Comparison of ENCODE assay signal across 15 cellular contexts in the genomic region with DNA sequence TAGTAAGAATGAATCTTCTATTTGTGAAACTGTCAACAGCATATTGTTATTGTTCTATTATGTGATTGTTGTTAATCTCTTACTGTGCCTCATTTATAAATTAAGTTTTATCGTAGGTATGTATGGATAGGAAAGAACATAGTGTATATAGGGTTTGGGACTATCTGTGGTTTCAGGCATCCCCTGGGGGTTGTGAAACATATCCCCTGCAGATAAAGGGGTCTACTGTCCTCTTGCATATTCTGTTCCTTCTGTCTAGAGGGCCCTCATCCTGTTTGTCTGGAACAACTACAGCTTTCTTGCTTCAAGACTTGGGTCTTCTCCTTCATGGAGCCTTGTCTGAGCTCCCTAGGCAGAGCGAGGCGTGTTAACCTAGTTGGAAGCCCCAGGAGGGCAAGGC.
DNase-seq lines count a peak whose midpoint lies in the region; ATAC-seq and TF ChIP-seq lines count a peak whose summit lies in the region.
"Had no signal": no experiment of that assay in that cellular context is flagged by ENCODE, and none has a peak within 500 bp of the region (broad histone marks: within the 10 kb centered on the region; RNA-seq: fewer than 3 reads in every experiment).

No MANE protein-coding gene starts in this region.

- H3K4ac ChIP-seq in mesenchymal stem cell (ENCODE audit: low read depth in 1 of 2, low read length in 2 of 2) = no peak overlapping the region

- no peak for ATAC-seq in HG02678 (IDR thresholded peaks at IDR 0.05; ENCODE audit: unreplicated experiment)
- ATAC-seq: GM12878, GM23338, HepG2 had no signal

- H3K9ac ChIP-seq in BLaER1 treated with 17β-estradiol and CSF1 and Interleukin-3, amounts not matched to agents 10 nM and 100 nM = no peak overlapping the region
- no peak overlapping the region for H3K9ac ChIP-seq in mesenchymal stem cell (ENCODE audit: low read length)

- no peak overlapping the region for H2BK120ac ChIP-seq in mesenchymal stem cell (ENCODE audit: low read depth, low read length)

- no peak for TF ChIP-seq CTCF in osteoblast (IDR thresholded peaks at IDR 0.05; ENCODE audit: extremely low read depth, low read depth, low read length)
- no peak for TF ChIP-seq CTCF in osteocyte (IDR thresholded peaks at IDR 0.05)

- in situ Hi-C loops in SK-MEL-5 (cut with HindIII; ENCODE audit: low pct_unique_long_range_greater_than_20kb, low sequenced_read_pairs) = no loop called here

- no peak overlapping the region for H4K8ac ChIP-seq in mesenchymal stem cell (ENCODE audit: low read length)

- peaks cover 6 to 36% (median 31%) of the 10 kb centered on the region in 10 experiments; a peak in 19 of 20 replicates for H3K4me1 ChIP-seq in BLaER1 treated with 17β-estradiol and CSF1 and Interleukin-3, amounts not matched to agents 10 nM and 100 nM
- H3K4me1 ChIP-seq in mesenchymal stem cell (ENCODE audit: control insufficient read depth, insufficient read depth, low read depth, low read length) (peaks cover 16% of the 10 kb centered on the region), osteoblast (ENCODE audit: insufficient read depth, low read length) (peaks cover 4% of the 10 kb centered on the region)

- whole genome bisulfite sequencing in mesenchymal stem cell = 77% methylated on average over 3 of the region's 3 CpGs

- H3K9me3 ChIP-seq in BLaER1 treated with 17β-estradiol and CSF1 and Interleukin-3, amounts not matched to agents 10 nM and 100 nM (replicated peaks in 1 of 11) = peaks cover 3 to 17% (median 7%) of the 10 kb centered on the region in 11 experiments; a peak in 14 of 22 replicates
- H3K9me3 ChIP-seq in mesenchymal stem cell (ENCODE audit: control insufficient read depth, low read length) (no peaks in the 10 kb centered on the region), osteoblast (ENCODE audit: low read depth, low read length) (no peaks in the 10 kb centered on the region)

- peak overlapping the region; percentile 64 for H2AK5ac ChIP-seq in mesenchymal stem cell (ENCODE audit: low read length, severe bottlenecking)

- DNase-seq in SK-MEL-5 (ENCODE audit: low read depth, low spot score) (peak; percentile 14), mesenchymal stem cell (no peak), osteoblast (ENCODE audit: insufficient read length, low spot score, missing footprints) (no peak), osteocyte (ENCODE audit: extremely low spot score, unreplicated experiment) (no peak), NCI-H1417 (lab: John Stamatoyannopoulos, UW) (no peak)
- DNase-seq: ACHN; CD4-positive, alpha-beta memory T cell; DMS79; H7 had no signal

- no peaks in the 10 kb centered on the region for H3K9me3 Mint-ChIP-seq in osteocyte (ENCODE audit: unreplicated experiment)

- no peak overlapping the region for H3K4me3 Mint-ChIP-seq in osteocyte (ENCODE audit: unreplicated experiment)
- H3K4me3 Mint-ChIP-seq: CD4-positive, alpha-beta memory T cell; GM23338 had no signal

- H2BK12ac ChIP-seq in mesenchymal stem cell (ENCODE audit: low read length in 2 of 2) = no peak overlapping the region

- peaks cover 10% of the 10 kb centered on the region for H3K79me1 ChIP-seq in mesenchymal stem cell (replicated peaks; ENCODE audit: low read length, poor library complexity, severe bottlenecking)

- H3K18ac ChIP-seq in mesenchymal stem cell (ENCODE audit: low read depth in 1 of 2, low read length in 2 of 2) = no peak overlapping the region

- H2AFZ ChIP-seq in mesenchymal stem cell (ENCODE audit: low read depth, low read length) (no peak overlapping the region), osteoblast (ENCODE audit: low read length) (no peak overlapping the region)
- H2AFZ ChIP-seq: GM23338 had no signal

- peak overlapping the region; percentile 8 to 75 (median 57); a peak in 20 of 22 replicates for H3K4me2 ChIP-seq in BLaER1 treated with 17β-estradiol and CSF1 and Interleukin-3, amounts not matched to agents 10 nM and 100 nM
- H3K4me2 ChIP-seq in mesenchymal stem cell (ENCODE audit: low read length, poor library complexity, severe bottlenecking) = no peak overlapping the region
- H3K4me2 ChIP-seq in osteoblast (ENCODE audit: insufficient read depth, low read length) = no peak overlapping the region
- H3K4me2 ChIP-seq: GM23338 had no signal

- peak overlapping the region in 4 of 11 experiments; percentile 3 to 55 (median 24); a peak in 6 of 22 replicates for H3K27ac ChIP-seq in BLaER1 treated with 17β-estradiol and CSF1 and Interleukin-3, amounts not matched to agents 10 nM and 100 nM
- no peak overlapping the region for H3K27ac ChIP-seq in mesenchymal stem cell (ENCODE audit: low read length, poor library complexity, severe bottlenecking)
- H3K27ac ChIP-seq in osteoblast (ENCODE audit: low read depth, low read length) = peak overlapping the region; percentile 64
- H3K27ac ChIP-seq: C4-2B had no signal

- H4K20me1 ChIP-seq in BLaER1 treated with 17β-estradiol and CSF1 and Interleukin-3, amounts not matched to agents 10 nM and 100 nM = no peaks in the 10 kb centered on the region
- H4K20me1 ChIP-seq in osteoblast (ENCODE audit: insufficient read depth, low read length) = no peaks in the 10 kb centered on the region

- H3K36me3 Mint-ChIP-seq in osteocyte (ENCODE audit: unreplicated experiment) = no peaks in the 10 kb centered on the region
- H3K36me3 Mint-ChIP-seq: CD4-positive, alpha-beta memory T cell had no signal

- no peak overlapping the region for H2BK15ac ChIP-seq in mesenchymal stem cell (ENCODE audit: low read depth, poor library complexity, severe bottlenecking)

- no peak overlapping the region for H3K14ac ChIP-seq in mesenchymal stem cell (ENCODE audit: low read length in 2 of 2)

- peaks cover 5% of the 10 kb centered on the region for H3K4me1 Mint-ChIP-seq in osteocyte (ENCODE audit: unreplicated experiment)
- H3K4me1 Mint-ChIP-seq: CD4-positive, alpha-beta memory T cell; GM23338 had no signal

- H3K27me3 ChIP-seq in BLaER1 treated with 17β-estradiol and CSF1 and Interleukin-3, amounts not matched to agents 10 nM and 100 nM = no peaks in the 10 kb centered on the region
- H3K27me3 ChIP-seq in mesenchymal stem cell (ENCODE audit: control insufficient read depth in 1 of 2, insufficient read depth in 1 of 2, low read length in 2 of 2) (no peaks in the 10 kb centered on the region), osteoblast (ENCODE audit: insufficient read depth, low read length) (no peaks in the 10 kb centered on the region)

- no peaks in the 10 kb centered on the region for H3K36me3 ChIP-seq in BLaER1 treated with 17β-estradiol and CSF1 and Interleukin-3, amounts not matched to agents 10 nM and 100 nM
- H3K36me3 ChIP-seq in mesenchymal stem cell (ENCODE audit: control insufficient read depth in 1 of 2, insufficient read depth in 2 of 2, low read depth in 1 of 2, low read length in 2 of 2) = no peaks in the 10 kb centered on the region
- H3K36me3 ChIP-seq in osteoblast (ENCODE audit: insufficient read depth, low read length) = no peaks in the 10 kb centered on the region

- no peaks in the 10 kb centered on the region for H3K79me2 ChIP-seq in osteoblast (ENCODE audit: insufficient read depth, low read length)

- no peaks in the 10 kb centered on the region for H3K27me3 Mint-ChIP-seq in osteocyte (ENCODE audit: unreplicated experiment)
- H3K27me3 Mint-ChIP-seq: CD4-positive, alpha-beta memory T cell had no signal

- no peak overlapping the region for H3K4me3 ChIP-seq in BLaER1 treated with 17β-estradiol and CSF1 and Interleukin-3, amounts not matched to agents 10 nM and 100 nM
- H3K4me3 ChIP-seq in mesenchymal stem cell (ENCODE audit: insufficient read depth in 1 of 2, low read depth in 1 of 2, low read length in 2 of 2) = no peak overlapping the region
- H3K4me3 ChIP-seq in osteoblast (ENCODE audit: insufficient read depth, low read length) = no peak overlapping the region
- H3K4me3 ChIP-seq: GM12878, GM23338 had no signal

- H2BK5ac ChIP-seq in mesenchymal stem cell (ENCODE audit: low read depth, low read length, poor library complexity, severe bottlenecking) = no peak overlapping the region

- no peak overlapping the region for H4K91ac ChIP-seq in mesenchymal stem cell (ENCODE audit: low read length)

- H3K23ac ChIP-seq in mesenchymal stem cell (ENCODE audit: low read length in 2 of 2) = no peak overlapping the region

- no peak overlapping the region for H3K27ac Mint-ChIP-seq in osteocyte (ENCODE audit: unreplicated experiment)
- H3K27ac Mint-ChIP-seq: CD4-positive, alpha-beta memory T cell; GM23338 had no signal

Comparison
In these comparisons a context has a peak if more than half of its experiments do, and no peak if none do; other contexts are left out.
1. H3K4me2 ChIP-seq: peak in BLaER1 treated with 17β-estradiol and CSF1 and Interleukin-3, amounts not matched to agents 10 nM and 100 nM (11 of 11); none in mesenchymal stem cell (single experiment) and osteoblast (single experiment).